In the genomic region with DNA sequence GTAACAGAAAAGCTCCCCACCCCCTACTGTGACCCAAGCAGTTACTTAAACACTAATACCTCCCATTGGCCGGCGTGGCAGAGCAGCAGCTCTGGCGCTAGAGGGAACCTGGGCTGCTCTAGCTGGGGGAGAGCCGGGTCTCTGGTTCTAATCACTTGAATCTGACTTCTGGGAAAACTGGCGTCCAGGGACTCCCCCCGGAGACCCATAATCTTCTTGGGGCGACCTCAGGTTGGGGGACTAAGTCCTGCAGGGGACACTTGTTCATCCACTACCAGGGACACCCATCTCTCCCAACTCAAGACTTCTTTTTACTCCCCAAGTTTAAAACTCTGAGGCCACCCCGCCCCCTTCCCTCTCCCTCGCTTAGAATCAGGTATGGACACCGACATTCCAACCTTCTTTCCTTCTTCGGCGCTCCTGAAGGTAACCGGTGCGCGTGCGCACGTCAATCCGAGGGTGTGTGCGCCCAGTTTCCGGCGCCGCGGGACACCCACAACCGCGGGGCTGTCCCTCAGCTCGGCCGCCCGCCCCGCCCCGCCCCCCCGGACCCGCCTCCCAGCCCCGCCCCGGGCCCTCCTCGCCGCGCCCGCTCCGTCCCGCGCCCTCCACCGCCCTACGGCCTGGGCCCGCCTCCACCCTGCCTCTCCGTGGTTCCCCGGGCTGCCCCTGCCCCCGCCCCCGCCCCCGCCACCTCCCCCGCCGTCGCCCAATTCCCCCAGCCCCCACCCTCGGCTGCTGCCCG, we compare ENCODE assay signal across 8 cellular contexts. TPM values are rescaled to one million over a fixed set of nuclear protein-coding genes. Genes with fewer than 3 reads are reported as not detected.
A peak's percentile ranks its signal among the peaks of the same experiment; 100 is the strongest.
DNase-seq lines count a peak whose midpoint lies in the region; ATAC-seq, FAIRE-seq and TF ChIP-seq lines count a peak whose summit lies in the region.

A gene with protein sequence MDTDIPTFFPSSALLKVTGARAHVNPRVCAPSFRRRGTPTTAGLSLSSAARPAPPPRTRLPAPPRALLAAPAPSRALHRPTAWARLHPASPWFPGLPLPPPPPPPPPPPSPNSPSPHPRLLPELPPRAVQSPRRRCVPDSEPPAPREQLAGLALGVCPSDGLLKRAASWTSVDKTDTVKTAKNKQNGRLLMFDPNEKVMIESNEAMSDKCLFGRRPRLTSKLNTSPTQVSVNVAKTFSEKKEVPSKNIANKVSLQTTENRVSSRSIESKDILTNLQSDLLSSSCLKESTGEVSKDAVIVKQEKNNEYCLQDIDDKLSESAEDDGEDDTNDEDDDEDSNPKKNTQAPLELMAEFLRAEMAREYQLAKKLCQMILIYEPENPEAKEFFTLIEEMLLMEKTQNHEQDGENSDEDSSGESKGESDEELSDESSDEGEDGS (plus strand): TSS at position 75 of the 745 bp plus-strand sequence. CDS start 304 bp downstream, at position 379.

- TF ChIP-seq CTCF in GM10266 (IDR thresholded peaks at IDR 0.05; ENCODE audit: control insufficient read depth, insufficient read depth, low read depth, missing control alignments) (peak; percentile 27), astrocyte (IDR thresholded peaks at IDR 0.05; ENCODE audit: insufficient read depth, low read depth, low read length) (peak; percentile 6), retinal pigment epithelial cell (conservative IDR thresholded peaks at IDR 0.05; ENCODE audit: low read depth, low read length) (peak; percentile 33)

- peak within 1 kb of the TSS; percentile 72 for H3K27ac Mint-ChIP-seq in T-helper 2 cell treated with Interferon-gamma antibody and Interleukin-4, amounts not matched to agents 5 μg/mL and 100 μg/mL, for 36 hours
- peak within 1 kb of the TSS; percentile 55 for H3K27ac Mint-ChIP-seq in astrocyte (ENCODE audit: unreplicated experiment)

- FAIRE-seq in astrocyte (lab: Jason Lieb, UNC), result no peak

- H3K27me3 ChIP-seq in astrocyte (ENCODE audit: insufficient read depth, low read length), result peaks cover 18% of the 10 kb centered on the region

- no peaks in the 10 kb centered on the region for H3K9me3 ChIP-seq in astrocyte (ENCODE audit: insufficient read depth, low read depth, low read length)

- H3K27ac ChIP-seq in astrocyte (ENCODE audit: low read depth, low read length), result no peak within 1 kb of the TSS

- H3K36me3 Mint-ChIP-seq in T-helper 2 cell treated with Interferon-gamma antibody and Interleukin-4, amounts not matched to agents 5 μg/mL and 100 μg/mL, for 36 hours (ENCODE audit: low read depth), result no peaks in the 10 kb centered on the region
- H3K36me3 Mint-ChIP-seq in astrocyte (ENCODE audit: low read depth, unreplicated experiment), result no peaks in the 10 kb centered on the region

- H3K79me2 ChIP-seq in astrocyte (ENCODE audit: insufficient read depth, low read length), result no peaks in the 10 kb centered on the region

- peak within 1 kb of the TSS; percentile 81 for H3K9ac ChIP-seq in astrocyte (ENCODE audit: low read length)

- H3K4me1 Mint-ChIP-seq in T-helper 2 cell treated with Interferon-gamma antibody and Interleukin-4, amounts not matched to agents 5 μg/mL and 100 μg/mL, for 36 hours (ENCODE audit: low read depth), result peaks cover 15% of the 10 kb centered on the region
- H3K4me1 Mint-ChIP-seq in astrocyte (ENCODE audit: low read depth, unreplicated experiment), result peaks cover 1% of the 10 kb centered on the region

- H3K4me3 Mint-ChIP-seq in T-helper 2 cell treated with Interferon-gamma antibody and Interleukin-4, amounts not matched to agents 5 μg/mL and 100 μg/mL, for 36 hours, result peak within 1 kb of the TSS; percentile 90
- peak within 1 kb of the TSS; percentile 90 for H3K4me3 Mint-ChIP-seq in astrocyte (ENCODE audit: unreplicated experiment)

- H3K9me3 Mint-ChIP-seq in T-helper 2 cell treated with Interferon-gamma antibody and Interleukin-4, amounts not matched to agents 5 μg/mL and 100 μg/mL, for 36 hours, result no peaks in the 10 kb centered on the region
- H3K9me3 Mint-ChIP-seq in astrocyte (ENCODE audit: unreplicated experiment), result no peaks in the 10 kb centered on the region

- DNase-seq in GM10266 (ENCODE audit: extremely low spot score) (peak; percentile 90), NCI-H1436 treated with DMSO at 0.1 percent for 48 hours (lab: John Stamatoyannopoulos, UW) (peak; percentile 21), astrocyte (ENCODE audit: low read depth) (peak; percentile 36), hippocampal formation (lab: John Stamatoyannopoulos, UW) (peak; percentile 69 to 75), retinal pigment epithelial cell (ENCODE audit: low read depth) (no peak), amniotic stem cell (lab: John Stamatoyannopoulos, UW) (no peak)
- DNase-seq in T-helper 2 cell treated with Interferon-gamma antibody and Interleukin-4, amounts not matched to agents 5 μg/mL and 100 μg/mL, for 36 hours (ENCODE audit: low spot score), result peak; percentile 75

- peak within 1 kb of the TSS; percentile 94 for H2AFZ ChIP-seq in astrocyte (ENCODE audit: low read depth, low read length)

- peak; percentile 76 for ATAC-seq in HG02623 (IDR thresholded peaks at IDR 0.05; ENCODE audit: unreplicated experiment)

- H4K20me1 ChIP-seq in astrocyte (ENCODE audit: insufficient read depth, low read length), result no peaks in the 10 kb centered on the region

- H3K36me3 ChIP-seq in astrocyte (ENCODE audit: insufficient read depth, low read length), result no peaks in the 10 kb centered on the region

- H3K4me2 ChIP-seq in astrocyte (ENCODE audit: low read length), result peak within 1 kb of the TSS; percentile 100

- H3K4me3 ChIP-seq in astrocyte (ENCODE audit: insufficient read depth, low read depth, low read length) (peak within 1 kb of the TSS; percentile 86), retinal pigment epithelial cell (ENCODE audit: low read length) (peak within 1 kb of the TSS; percentile 84)

- H3K4me1 ChIP-seq in astrocyte (ENCODE audit: insufficient read depth, low read length), result peaks cover 7% of the 10 kb centered on the region

- H3K27me3 Mint-ChIP-seq in T-helper 2 cell treated with Interferon-gamma antibody and Interleukin-4, amounts not matched to agents 5 μg/mL and 100 μg/mL, for 36 hours (ENCODE audit: low read depth), result peaks cover 35% of the 10 kb centered on the region
- no peaks in the 10 kb centered on the region for H3K27me3 Mint-ChIP-seq in astrocyte (ENCODE audit: low read depth, unreplicated experiment)

RNA-seq across cellular contexts. Expression of the gene that starts here (rescaled TPM):
- 1.7 and 1.9 TPM in 2 replicates for total RNA-seq in astrocyte

Comparison
In these comparisons a context has a peak if more than half of its experiments do, and no peak if none do; other contexts are left out.
1. DNase-seq: peak in GM10266 (single experiment), NCI-H1436 treated with DMSO at 0.1 percent for 48 hours (single experiment), T-helper 2 cell treated with Interferon-gamma antibody and Interleukin-4, amounts not matched to agents 5 μg/mL and 100 μg/mL, for 36 hours (single experiment), astrocyte (single experiment) and hippocampal formation (2 of 2); none in retinal pigment epithelial cell (single experiment) and amniotic stem cell (single experiment).
2. Peak in every context shown above with its lines, with median percentiles within 50 percentile points of each other: CTCF ChIP-seq.